8 cellular contexts compared by ENCODE assay signal in the genomic region with DNA sequence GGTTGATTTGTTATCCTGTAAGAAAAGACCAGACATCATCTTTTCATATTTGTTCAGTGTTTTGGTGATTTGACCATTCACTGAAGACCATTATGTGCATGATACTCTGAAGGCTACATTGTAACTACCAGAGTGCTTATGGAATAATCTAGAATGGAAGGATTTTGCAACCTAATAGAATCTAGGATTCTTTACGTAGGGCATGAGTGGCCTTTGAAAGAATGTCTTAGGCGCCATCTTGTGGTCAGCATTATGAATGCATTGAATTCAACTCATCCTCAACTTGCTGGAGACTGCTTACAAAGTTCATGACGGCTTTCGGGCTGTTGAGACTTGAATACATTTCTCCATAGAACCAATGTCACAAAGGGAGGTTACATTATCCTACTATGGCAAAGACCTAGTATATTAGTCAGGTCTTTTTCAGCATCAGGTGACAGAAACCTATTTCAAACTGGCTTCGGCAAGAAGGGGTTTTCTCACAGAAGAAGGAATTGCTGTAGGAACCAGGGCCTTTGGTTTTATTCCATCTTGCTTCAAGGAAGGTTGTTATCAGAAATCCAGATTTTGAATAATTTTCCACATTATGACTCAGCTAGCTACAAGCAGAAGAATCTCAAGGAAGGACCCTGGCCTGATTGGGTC.
DNase-seq lines count a peak whose midpoint lies in the region; ATAC-seq and TF ChIP-seq lines count a peak whose summit lies in the region.

No MANE protein-coding gene starts in this region.

- DNase-seq in AML-193 (lab: John Stamatoyannopoulos, UW) (peak; percentile 48 to 56), NCI-H526 (lab: John Stamatoyannopoulos, UW) (peak; percentile 7 to 69), tibial artery (peak in 1 of 2 donors; percentile 42)
- peak; percentile 53 for DNase-seq in activated CD4-positive, alpha-beta memory T cell treated with anti-CD3 and anti-CD28 coated beads, Interleukin-2, amount 10 ng/mL, durations not matched to agents 7 days and 5 days
- DNase-seq in naive thymus-derived CD4-positive, alpha-beta T cell: peak in 7 of 9 donors; percentile 38 to 66 (median 61)

- peak; percentile 75 to 82 for TF ChIP-seq CTCF in tibial artery (IDR thresholded peaks at IDR 0.05)

- POLR2A ChIA-PET in activated CD4-positive, alpha-beta memory T cell treated with anti-CD3 and anti-CD28 coated beads, Interleukin-2, amount 10 ng/mL, durations not matched to agents 7 days and 5 days (lab: Charles Lee): no interaction called here
- POLR2A ChIA-PET in naive thymus-derived CD4-positive, alpha-beta T cell (lab: Charles Lee): interaction anchor here (0.9 kb wide), 1 partner anchor 131 kb away, joined by 3 read pairs; no protein-coding TSS in a partner anchor

- CTCF ChIA-PET in activated CD4-positive, alpha-beta memory T cell treated with anti-CD3 and anti-CD28 coated beads, Interleukin-2, amount 10 ng/mL, durations not matched to agents 7 days and 5 days (lab: Charles Lee): interaction anchor here (0.9 to 8.1 kb wide), 8 partner anchors 104 to 274 kb away, joined by 3 to 72 read pairs (median 4); a partner anchor contains a TSS
- CTCF ChIA-PET in naive thymus-derived CD4-positive, alpha-beta T cell (lab: Charles Lee): interaction anchor here (0.7 to 3.1 kb wide), 3 partner anchors 131 to 365 kb away, joined by 3 to 15 read pairs (median 3); no protein-coding TSS in a partner anchor

- H3K4me1 Mint-ChIP-seq in activated CD4-positive, alpha-beta memory T cell treated with anti-CD3 and anti-CD28 coated beads, Interleukin-2, amount 10 ng/mL, durations not matched to agents 7 days and 5 days: peaks cover 2% of the 10 kb centered on the region
- peaks cover 0 to 4% (median 3%) of the 10 kb centered on the region in 7 donors for H3K4me1 Mint-ChIP-seq in naive thymus-derived CD4-positive, alpha-beta T cell

- H3K36me3 Mint-ChIP-seq in activated CD4-positive, alpha-beta memory T cell treated with anti-CD3 and anti-CD28 coated beads, Interleukin-2, amount 10 ng/mL, durations not matched to agents 7 days and 5 days (ENCODE audit: low read depth): no peaks in the 10 kb centered on the region
- H3K36me3 Mint-ChIP-seq in naive thymus-derived CD4-positive, alpha-beta T cell: no peaks in the 10 kb centered on the region

- H3K4me3 Mint-ChIP-seq in activated CD4-positive, alpha-beta memory T cell treated with anti-CD3 and anti-CD28 coated beads, Interleukin-2, amount 10 ng/mL, durations not matched to agents 7 days and 5 days: no peak overlapping the region
- H3K4me3 Mint-ChIP-seq in naive thymus-derived CD4-positive, alpha-beta T cell: no peak overlapping the region

- no peaks in the 10 kb centered on the region for H3K9me3 Mint-ChIP-seq in activated CD4-positive, alpha-beta memory T cell treated with anti-CD3 and anti-CD28 coated beads, Interleukin-2, amount 10 ng/mL, durations not matched to agents 7 days and 5 days
- H3K9me3 Mint-ChIP-seq in naive thymus-derived CD4-positive, alpha-beta T cell: peaks cover 0 to 2% (median 0%) of the 10 kb centered on the region in 11 donors

- H3K36me3 ChIP-seq in naive thymus-derived CD4-positive, alpha-beta T cell (ENCODE audit: control insufficient read depth in 2 of 3, insufficient read depth in 3 of 3, low read length in 3 of 3): no peaks in the 10 kb centered on the region
- no peaks in the 10 kb centered on the region for H3K36me3 ChIP-seq in tibial artery

- intact Hi-C loops in naive thymus-derived CD4-positive, alpha-beta T cell (cut with micrococcal nuclease): loop anchor here (1.0 to 10.0 kb wide), 9 partner anchors 104 to 1178 kb away; a partner anchor contains a TSS
- intact Hi-C loops in tibial artery (cut with DNase I; ENCODE audit: low total_unique reads): loop anchor here (10.0 kb wide), 1 partner anchor 125 kb away; no protein-coding TSS in a partner anchor

- no peaks in the 10 kb centered on the region for H3K9me3 ChIP-seq in naive thymus-derived CD4-positive, alpha-beta T cell (ENCODE audit: control insufficient read depth in 2 of 3, low read length in 3 of 3)
- no peaks in the 10 kb centered on the region for H3K9me3 ChIP-seq in tibial artery

- no peaks in the 10 kb centered on the region for H3K27me3 ChIP-seq in naive thymus-derived CD4-positive, alpha-beta T cell (ENCODE audit: control insufficient read depth in 2 of 2, insufficient read depth in 2 of 2, low read length in 2 of 2)
- H3K27me3 ChIP-seq in tibial artery: peaks cover 0 to 6% of the 10 kb centered on the region in 2 donors

- no peak overlapping the region for H3K27ac Mint-ChIP-seq in activated CD4-positive, alpha-beta memory T cell treated with anti-CD3 and anti-CD28 coated beads, Interleukin-2, amount 10 ng/mL, durations not matched to agents 7 days and 5 days
- H3K27ac Mint-ChIP-seq in naive thymus-derived CD4-positive, alpha-beta T cell: no peak overlapping the region

- ATAC-seq in GM18511 (IDR thresholded peaks at IDR 0.05; ENCODE audit: unreplicated experiment) (peak; percentile 77), HG03432 (IDR thresholded peaks at IDR 0.05; ENCODE audit: unreplicated experiment) (peak; percentile 68), esophagus mucosa (peak; percentile 81)
- ATAC-seq in naive thymus-derived CD4-positive, alpha-beta T cell: peak; percentile 79

- H3K27ac ChIP-seq in naive thymus-derived CD4-positive, alpha-beta T cell (ENCODE audit: low read depth, low read length): no peak overlapping the region
- H3K27ac ChIP-seq in tibial artery: no peak overlapping the region

- H3K4me3 ChIP-seq in naive thymus-derived CD4-positive, alpha-beta T cell (ENCODE audit: low read length): no peak overlapping the region
- no peak overlapping the region for H3K4me3 ChIP-seq in tibial artery

- no peaks in the 10 kb centered on the region for H3K4me1 ChIP-seq in naive thymus-derived CD4-positive, alpha-beta T cell (ENCODE audit: control insufficient read depth in 2 of 2, insufficient read depth in 2 of 2, low read length in 2 of 2)
- no peaks in the 10 kb centered on the region for H3K4me1 ChIP-seq in tibial artery

- H3K27me3 Mint-ChIP-seq in activated CD4-positive, alpha-beta memory T cell treated with anti-CD3 and anti-CD28 coated beads, Interleukin-2, amount 10 ng/mL, durations not matched to agents 7 days and 5 days: peaks cover 10% of the 10 kb centered on the region
- peaks cover 0 to 14% (median 5%) of the 10 kb centered on the region in 5 donors for H3K27me3 Mint-ChIP-seq in naive thymus-derived CD4-positive, alpha-beta T cell
